ENCODE assay signal across 8 cellular contexts in genomic region chr5:134647750-134648424, GRCh38. TPM values are rescaled to one million over a fixed set of nuclear protein-coding genes. Genes with fewer than 3 reads are reported as not detected.
DNase-seq lines count a peak whose midpoint lies in the region; ATAC-seq and TF ChIP-seq lines count a peak whose summit lies in the region.

No MANE protein-coding gene starts in this region.

- 3% methylated on average over 15 of the region's 15 CpGs for WGBS in right lobe of liver (ENCODE audit: insufficient coverage, low coverage, low lambda C conversion rate, missing lambda C conversion rate)

- H3K9ac ChIP-seq in SK-N-MC (ENCODE audit: insufficient read length) = peak overlapping the region; percentile 89

- peak; percentile 28 for ATAC-seq in GM19025 (IDR thresholded peaks at IDR 0.05; ENCODE audit: low read depth, unreplicated experiment)
- peak; percentile 43 for ATAC-seq in HG03159 (IDR thresholded peaks at IDR 0.05; ENCODE audit: unreplicated experiment)
- ATAC-seq in right lobe of liver = peak; percentile 34 to 48 (median 42)
- peak; percentile 78 for ATAC-seq in stimulated activated memory B cell treated with anti-CD40 and anti-IgM and Interleukin-4, amounts not matched to agents 10 μg/mL and 1 μg/mL and 100 μg/mL, for 72 hours

- H3K9me3 ChIP-seq in SK-N-MC (ENCODE audit: low read depth, low read length) (no peaks in the 10 kb centered on the region), right lobe of liver (no peaks in the 10 kb centered on the region)

- intact Hi-C loops in right lobe of liver (cut with DNase I) = no loop called here

- TF ChIP-seq CTCF in right lobe of liver (IDR thresholded peaks at IDR 0.05) = no peak

- no peaks in the 10 kb centered on the region for H3K9me3 Mint-ChIP-seq in stimulated activated memory B cell treated with anti-CD40 and anti-IgM and Interleukin-4, amounts not matched to agents 10 μg/mL and 1 μg/mL and 100 μg/mL, for 72 hours

- H3K36me3 ChIP-seq in SK-N-MC (ENCODE audit: insufficient read depth, low read length) = no peaks in the 10 kb centered on the region
- H3K36me3 ChIP-seq in right lobe of liver = no peaks in the 10 kb centered on the region

- peaks cover 27% of the 10 kb centered on the region for H3K4me1 Mint-ChIP-seq in stimulated activated memory B cell treated with anti-CD40 and anti-IgM and Interleukin-4, amounts not matched to agents 10 μg/mL and 1 μg/mL and 100 μg/mL, for 72 hours

- H3K36me3 Mint-ChIP-seq in stimulated activated memory B cell treated with anti-CD40 and anti-IgM and Interleukin-4, amounts not matched to agents 10 μg/mL and 1 μg/mL and 100 μg/mL, for 72 hours = no peaks in the 10 kb centered on the region

- no peaks in the 10 kb centered on the region for H3K27me3 ChIP-seq in right lobe of liver

- DNase-seq in AG20443 (ENCODE audit: low spot score) (peak; percentile 30), SK-N-MC (ENCODE audit: low read depth, low spot score) (no peak), right lobe of liver (peak in 1 of 3 donors; percentile 68), DMS153 treated with DMSO at 0.1 percent for 48 hours (lab: John Stamatoyannopoulos, UW; ENCODE audit: unreplicated experiment) (no peak)

- no peak for TF ChIP-seq POLR2A in right lobe of liver (IDR thresholded peaks at IDR 0.05)

- no peaks in the 10 kb centered on the region for H3K27me3 Mint-ChIP-seq in stimulated activated memory B cell treated with anti-CD40 and anti-IgM and Interleukin-4, amounts not matched to agents 10 μg/mL and 1 μg/mL and 100 μg/mL, for 72 hours

- H3K4me3 ChIP-seq in SK-N-MC = peak overlapping the region; percentile 100
- peak overlapping the region; percentile 87 to 98 (median 91) for H3K4me3 ChIP-seq in right lobe of liver

- peak overlapping the region; percentile 99 for H3K27ac Mint-ChIP-seq in stimulated activated memory B cell treated with anti-CD40 and anti-IgM and Interleukin-4, amounts not matched to agents 10 μg/mL and 1 μg/mL and 100 μg/mL, for 72 hours

- peaks cover 0 to 49% (median 13%) of the 10 kb centered on the region in 4 donors for H3K4me1 ChIP-seq in right lobe of liver

- H3K27ac ChIP-seq in SK-N-MC (peak overlapping the region; percentile 94), cingulate gyrus (ENCODE audit: low read depth, low read length) (peak overlapping the region; percentile 92), right lobe of liver (peak overlapping the region; percentile 93 to 97 (median 96))

- H3K4me3 Mint-ChIP-seq in stimulated activated memory B cell treated with anti-CD40 and anti-IgM and Interleukin-4, amounts not matched to agents 10 μg/mL and 1 μg/mL and 100 μg/mL, for 72 hours = peak overlapping the region; percentile 98

RNA-seq across cellular contexts. Expression of gene SEC24A, which starts 0.7 kb away (rescaled TPM):
- 10 to 100 TPM; 28.4 to 45.8 (median 40.0) TPM for total RNA-seq in right lobe of liver

RNA-seq across cellular contexts. Expression of gene SAR1B, which starts 15.3 kb away (rescaled TPM):
- total RNA-seq in right lobe of liver = 100 to 1,000 TPM in 4 of 6 experiments, 10 to 100 TPM in 2; 53.0 to 195 (median 142) TPM

Comparison
In these comparisons a context has a peak if more than half of its experiments do, and no peak if none do; other contexts are left out.
1. ATAC-seq: peak in every context shown above with its lines; median percentile 78 in stimulated activated memory B cell treated with anti-CD40 and anti-IgM and Interleukin-4, amounts not matched to agents 10 μg/mL and 1 μg/mL and 100 μg/mL, for 72 hours; 43 in HG03159; 42 in right lobe of liver; 28 in GM19025.